Comparison of ENCODE assay signal across 8 cellular contexts in the genomic region with DNA sequence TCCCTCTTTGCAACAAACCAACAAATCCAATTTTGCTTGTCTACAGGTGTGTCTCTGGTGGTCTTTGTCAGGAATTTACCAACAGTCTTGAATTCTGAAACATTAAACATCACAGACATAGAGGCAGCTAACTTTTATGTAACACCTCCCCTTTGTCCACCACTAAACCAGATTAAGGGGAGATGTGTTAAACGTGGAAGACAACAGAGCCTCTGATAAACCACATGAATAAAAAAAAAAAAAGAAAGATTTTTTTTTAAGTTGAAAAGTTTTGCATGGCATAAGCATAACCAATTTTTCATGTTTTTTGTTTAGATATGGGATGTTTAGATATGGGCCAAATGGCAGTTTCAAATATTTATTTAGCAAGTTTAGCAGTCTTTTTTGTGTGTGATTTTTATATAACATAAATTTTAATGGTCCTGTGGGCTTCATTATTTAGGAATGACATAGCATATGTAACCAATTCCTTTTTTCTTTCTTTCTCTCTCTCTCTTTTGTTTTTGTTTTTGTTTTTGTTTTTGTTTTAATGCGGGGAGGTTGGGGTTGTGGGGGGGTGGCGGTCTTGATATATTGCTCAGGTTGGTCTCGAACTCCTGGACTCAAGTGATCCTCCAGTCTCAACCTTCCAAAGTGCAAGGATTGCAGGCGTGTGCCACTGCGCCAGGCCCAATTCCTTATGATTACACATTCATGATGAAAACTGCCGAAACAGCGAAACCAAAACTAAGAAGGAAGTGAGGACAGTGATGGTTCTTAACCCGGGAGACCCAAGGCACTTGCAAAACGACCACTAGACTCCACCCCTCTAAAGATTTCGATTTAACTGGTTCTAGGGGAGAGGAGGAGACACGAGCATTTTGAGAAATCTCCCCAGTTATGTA.
DNase-seq lines count a peak whose midpoint lies in the region; ATAC-seq and TF ChIP-seq lines count a peak whose summit lies in the region.

No MANE protein-coding gene starts in this region.

- H3K9me3 Mint-ChIP-seq in neural crest cell, result no peaks in the 10 kb centered on the region

- TF ChIP-seq CTCF in GM12865 (IDR thresholded peaks at IDR 0.05; ENCODE audit: insufficient read depth, low read depth, low read length, missing control alignments), result no peak
- no peak for TF ChIP-seq CTCF in WI38 (IDR thresholded peaks at IDR 0.05; ENCODE audit: low read depth, low read length)
- TF ChIP-seq CTCF in neural crest cell (conservative IDR thresholded peaks at IDR 0.05), result no peak

- peaks cover 13% of the 10 kb centered on the region for H3K4me1 Mint-ChIP-seq in neural crest cell

- H3K4me3 ChIP-seq in GM12865 (ENCODE audit: low read depth, low read length) (peak overlapping the region; percentile 56), WI38 (ENCODE audit: low read depth, low read length) (peak overlapping the region; percentile 59)

- peak; percentile 84 for DNase-seq in GM12865 (ENCODE audit: low read depth)
- DNase-seq in fibroblast of gingiva (ENCODE audit: low read depth), result peak; percentile 94
- no peak for DNase-seq in neural crest cell (ENCODE audit: low read depth, low spot score)
- DNase-seq in NCI-H524 treated with DMSO at 0.1 percent for 48 hours (lab: John Stamatoyannopoulos, UW), result no peak
- DNase-seq in iPS-NIHi11 (ENCODE audit: low spot score), result no peak

- peak overlapping the region; percentile 88 for H3K4me3 Mint-ChIP-seq in neural crest cell

- peaks cover 18% of the 10 kb centered on the region for H3K27me3 Mint-ChIP-seq in neural crest cell (ENCODE audit: low read depth)

- H3K36me3 Mint-ChIP-seq in neural crest cell (ENCODE audit: low read depth), result no peaks in the 10 kb centered on the region

- H3K27ac Mint-ChIP-seq in neural crest cell (ENCODE audit: unreplicated experiment), result no peak overlapping the region

- peak; percentile 36 for ATAC-seq in HG03045 (IDR thresholded peaks at IDR 0.05; ENCODE audit: unreplicated experiment)
- ATAC-seq in GM18858 (IDR thresholded peaks at IDR 0.05; ENCODE audit: unreplicated experiment), result no peak

Comparison
In these comparisons a context has a peak if more than half of its experiments do, and no peak if none do; other contexts are left out.
1. DNase-seq: peak in GM12865 (single experiment) and fibroblast of gingiva (single experiment); none in neural crest cell (single experiment), NCI-H524 treated with DMSO at 0.1 percent for 48 hours (single experiment) and iPS-NIHi11 (single experiment).